21 cellular contexts compared by ENCODE assay signal in the genomic region with DNA sequence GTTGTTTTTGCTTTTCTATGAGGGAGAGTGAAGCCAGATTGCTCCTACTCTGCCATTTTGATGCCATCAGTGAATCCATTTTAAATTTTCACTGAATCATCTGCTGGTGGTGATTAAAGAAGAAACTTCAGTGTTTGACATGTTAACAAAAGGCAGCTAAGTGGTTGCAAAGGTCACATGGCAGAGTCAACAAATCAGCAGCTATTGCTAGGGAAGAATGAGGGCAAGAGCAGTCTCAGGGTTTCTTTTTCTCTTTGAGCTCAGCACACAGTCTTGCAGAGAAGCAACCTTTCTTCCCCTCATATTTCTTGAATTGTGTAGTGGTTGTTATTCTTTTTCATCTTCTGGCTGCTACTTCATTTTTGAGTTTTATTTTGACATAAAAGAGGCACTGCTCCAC.
A peak's percentile ranks its signal among the peaks of the same experiment; 100 is the strongest.
DNase-seq lines count a peak whose midpoint lies in the region; ATAC-seq and TF ChIP-seq lines count a peak whose summit lies in the region.
"Had no signal": no experiment of that assay in that cellular context is flagged by ENCODE, and none has a peak within 500 bp of the region (broad histone marks: within the 10 kb centered on the region; RNA-seq: fewer than 3 reads in every experiment).

No MANE protein-coding gene starts in this region.

- H3K23ac ChIP-seq in mesenchymal stem cell (ENCODE audit: low read length in 2 of 2): no peak overlapping the region

- H3K4me3 ChIP-seq in mesenchymal stem cell (ENCODE audit: insufficient read depth in 1 of 2, low read depth in 1 of 2, low read length in 2 of 2) (no peak overlapping the region), sigmoid colon (no peak overlapping the region)
- no peak overlapping the region for H3K4me3 ChIP-seq in CD8-positive, alpha-beta memory T cell (ENCODE audit: low read length)
- H3K4me3 ChIP-seq: cardiac muscle cell, tibial nerve had no signal

- H3K4me2 ChIP-seq in mesenchymal stem cell (ENCODE audit: low read length, poor library complexity, severe bottlenecking): no peak overlapping the region

- H3K4me1 ChIP-seq in mesenchymal stem cell (ENCODE audit: control insufficient read depth, insufficient read depth, low read depth, low read length) (no peaks in the 10 kb centered on the region), sigmoid colon (peaks cover 0 to 25% (median 21%) of the 10 kb centered on the region in 4 donors)
- no peaks in the 10 kb centered on the region for H3K4me1 ChIP-seq in CD8-positive, alpha-beta memory T cell (ENCODE audit: insufficient read depth, low read length)
- H3K4me1 ChIP-seq: parathyroid adenoma, tibial nerve had no signal

- H3K27me3 Mint-ChIP-seq in CD8-positive, alpha-beta memory T cell: no peaks in the 10 kb centered on the region
- H3K27me3 Mint-ChIP-seq in activated T-cell treated with anti-CD3 and anti-CD28 coated beads, Interleukin-2, amount 50 U/mL, for 24 hours: no peaks in the 10 kb centered on the region
- H3K27me3 Mint-ChIP-seq: activated CD4-positive, alpha-beta T cell treated with anti-CD3 and anti-CD28 coated beads, Interleukin-2, amount 10 ng/mL, durations not matched to agents 7 days and 5 days; CD4-positive, CD25-positive, alpha-beta regulatory T cell; dendritic cell treated with granulocyte-macrophage colony-stimulating factor and Interleukin-4, amounts not matched to agents 40 ng/mL and 50 ng/mL, for 4 days had no signal

- no peak overlapping the region for H3K27ac Mint-ChIP-seq in CD8-positive, alpha-beta memory T cell
- no peak overlapping the region for H3K27ac Mint-ChIP-seq in activated T-cell treated with anti-CD3 and anti-CD28 coated beads, Interleukin-2, amount 50 U/mL, for 24 hours
- H3K27ac Mint-ChIP-seq: activated CD4-positive, alpha-beta T cell treated with anti-CD3 and anti-CD28 coated beads, Interleukin-2, amount 10 ng/mL, durations not matched to agents 7 days and 5 days; activated naive CD4-positive, alpha-beta T cell treated with anti-CD3 and anti-CD28 coated beads, Interleukin-2, amount 50 U/mL, for 24 hours; CD4-positive, CD25-positive, alpha-beta regulatory T cell; dendritic cell treated with granulocyte-macrophage colony-stimulating factor and Interleukin-4, amounts not matched to agents 40 ng/mL and 50 ng/mL, for 4 days had no signal

- no peak overlapping the region for H4K91ac ChIP-seq in mesenchymal stem cell (ENCODE audit: low read length)

- peaks cover 7 to 48% (median 23%) of the 10 kb centered on the region in 5 donors for H3K9me3 Mint-ChIP-seq in CD8-positive, alpha-beta memory T cell
- H3K9me3 Mint-ChIP-seq in activated T-cell treated with anti-CD3 and anti-CD28 coated beads, Interleukin-2, amount 50 U/mL, for 24 hours: peaks cover 36% of the 10 kb centered on the region

- H3K4ac ChIP-seq in mesenchymal stem cell (ENCODE audit: low read depth in 1 of 2, low read length in 2 of 2): no peak overlapping the region

- H2BK15ac ChIP-seq in mesenchymal stem cell (ENCODE audit: low read depth, poor library complexity, severe bottlenecking): no peak overlapping the region

- H3K27me3 ChIP-seq in mesenchymal stem cell (ENCODE audit: control insufficient read depth in 1 of 2, insufficient read depth in 1 of 2, low read length in 2 of 2): peaks cover 0 to 12% of the 10 kb centered on the region in 2 experiments
- no peaks in the 10 kb centered on the region for H3K27me3 ChIP-seq in sigmoid colon
- H3K27me3 ChIP-seq in CD8-positive, alpha-beta memory T cell (ENCODE audit: insufficient read depth, low read length, poor library complexity, severe bottlenecking): no peaks in the 10 kb centered on the region
- H3K27me3 ChIP-seq: cardiac muscle cell, tibial nerve had no signal

- CTCF ChIA-PET in CD8-positive, alpha-beta memory T cell (lab: Charles Lee): no interaction called here

- no peaks in the 10 kb centered on the region for H3K4me1 Mint-ChIP-seq in CD8-positive, alpha-beta memory T cell
- no peaks in the 10 kb centered on the region for H3K4me1 Mint-ChIP-seq in activated T-cell treated with anti-CD3 and anti-CD28 coated beads, Interleukin-2, amount 50 U/mL, for 24 hours (ENCODE audit: low read depth)
- H3K4me1 Mint-ChIP-seq: activated naive CD4-positive, alpha-beta T cell treated with anti-CD3 and anti-CD28 coated beads, Interleukin-2, amount 50 U/mL, for 24 hours; CD4-positive, CD25-positive, alpha-beta regulatory T cell had no signal

- H3K36me3 ChIP-seq in mesenchymal stem cell (ENCODE audit: control insufficient read depth in 1 of 2, insufficient read depth in 2 of 2, low read depth in 1 of 2, low read length in 2 of 2) (no peaks in the 10 kb centered on the region), sigmoid colon (no peaks in the 10 kb centered on the region)
- H3K36me3 ChIP-seq in CD8-positive, alpha-beta memory T cell (ENCODE audit: insufficient read depth, low read length): no peaks in the 10 kb centered on the region
- H3K36me3 ChIP-seq: cardiac muscle cell, tibial nerve, WERI-Rb-1 had no signal

- intact Hi-C loops in sigmoid colon (cut with DNase I): loop anchor here (10.0 kb wide), 1 partner anchor 305 kb away; a partner anchor contains a TSS

- no peak overlapping the region for H3K18ac ChIP-seq in mesenchymal stem cell (ENCODE audit: low read depth in 1 of 2, low read length in 2 of 2)

- no peak for TF ChIP-seq CTCF in sigmoid colon (IDR thresholded peaks at IDR 0.05)

- H3K9ac ChIP-seq in mesenchymal stem cell (ENCODE audit: low read length): no peak overlapping the region
- H3K9ac ChIP-seq: parathyroid adenoma had no signal

- H2AK5ac ChIP-seq in mesenchymal stem cell (ENCODE audit: low read length, severe bottlenecking): no peak overlapping the region

- TF ChIP-seq POLR2A in sigmoid colon (IDR thresholded peaks at IDR 0.05): no peak

- H3K9me3 ChIP-seq in mesenchymal stem cell (ENCODE audit: control insufficient read depth, low read length): peaks cover 16% of the 10 kb centered on the region
- H3K9me3 ChIP-seq in sigmoid colon: no peaks in the 10 kb centered on the region
- no peaks in the 10 kb centered on the region for H3K9me3 ChIP-seq in CD8-positive, alpha-beta memory T cell (ENCODE audit: low read length)

- H3K36me3 Mint-ChIP-seq in CD8-positive, alpha-beta memory T cell: no peaks in the 10 kb centered on the region
- no peaks in the 10 kb centered on the region for H3K36me3 Mint-ChIP-seq in activated T-cell treated with anti-CD3 and anti-CD28 coated beads, Interleukin-2, amount 50 U/mL, for 24 hours (ENCODE audit: low read depth)
- H3K36me3 Mint-ChIP-seq: activated naive CD4-positive, alpha-beta T cell treated with anti-CD3 and anti-CD28 coated beads, Interleukin-2, amount 50 U/mL, for 24 hours; CD4-positive, CD25-positive, alpha-beta regulatory T cell had no signal

- H4K8ac ChIP-seq in mesenchymal stem cell (ENCODE audit: low read length): no peak overlapping the region

- DNase-seq in amniotic epithelial cell (ENCODE audit: low read depth) (peak; percentile 15), mesenchymal stem cell (peak; percentile 43), sigmoid colon (no peak)
- DNase-seq in CD8-positive, alpha-beta memory T cell: no peak
- no peak for DNase-seq in activated T-cell treated with anti-CD3 and anti-CD28 coated beads, Interleukin-2, amount 50 U/mL, for 24 hours
- DNase-seq: activated CD4-positive, alpha-beta T cell treated with anti-CD3 and anti-CD28 coated beads, Interleukin-2, amount 10 ng/mL, durations not matched to agents 7 days and 5 days; anterior cingulate cortex; CD4-positive, CD25-positive, alpha-beta regulatory T cell; NCI-H2029 treated with DMSO at 0.1 percent for 48 hours; NCI-H2227 treated with DMSO at 0.1 percent for 48 hours; RPMI8226; WERI-Rb-1 had no signal

- POLR2A ChIA-PET in CD8-positive, alpha-beta memory T cell (lab: Charles Lee): no interaction called here

- ATAC-seq in HG02938 (IDR thresholded peaks at IDR 0.05; ENCODE audit: unreplicated experiment) (peak; percentile 64), HG02970 (IDR thresholded peaks at IDR 0.05; ENCODE audit: low FRiP score, unreplicated experiment) (no peak), GM19023 (IDR thresholded peaks at IDR 0.05; ENCODE audit: unreplicated experiment) (no peak)
- ATAC-seq: sciatic nerve had no signal

- H3K79me1 ChIP-seq in mesenchymal stem cell (replicated peaks; ENCODE audit: low read length, poor library complexity, severe bottlenecking): no peaks in the 10 kb centered on the region

- peak overlapping the region; percentile 49 for H2AFZ ChIP-seq in mesenchymal stem cell (ENCODE audit: low read depth, low read length)
- H2AFZ ChIP-seq: parathyroid adenoma had no signal

- H3K27ac ChIP-seq in mesenchymal stem cell (ENCODE audit: low read length, poor library complexity, severe bottlenecking): no peak overlapping the region
- peak overlapping the region in 3 of 4 donors; percentile 47 to 57 (median 52) for H3K27ac ChIP-seq in sigmoid colon
- H3K27ac ChIP-seq in CD8-positive, alpha-beta memory T cell (ENCODE audit: low read depth, low read length): no peak overlapping the region
- H3K27ac ChIP-seq: cardiac muscle cell, parathyroid adenoma, tibial nerve, WERI-Rb-1 had no signal

- no peak overlapping the region for H2BK120ac ChIP-seq in mesenchymal stem cell (ENCODE audit: low read depth, low read length)

- no peak overlapping the region for H3K4me3 Mint-ChIP-seq in CD8-positive, alpha-beta memory T cell
- no peak overlapping the region for H3K4me3 Mint-ChIP-seq in activated T-cell treated with anti-CD3 and anti-CD28 coated beads, Interleukin-2, amount 50 U/mL, for 24 hours
- H3K4me3 Mint-ChIP-seq: activated CD4-positive, alpha-beta T cell treated with anti-CD3 and anti-CD28 coated beads, Interleukin-2, amount 10 ng/mL, durations not matched to agents 7 days and 5 days; activated naive CD4-positive, alpha-beta T cell treated with anti-CD3 and anti-CD28 coated beads, Interleukin-2, amount 50 U/mL, for 24 hours; CD4-positive, CD25-positive, alpha-beta regulatory T cell; dendritic cell treated with granulocyte-macrophage colony-stimulating factor and Interleukin-4, amounts not matched to agents 40 ng/mL and 50 ng/mL, for 4 days had no signal

- no peak for TF ChIP-seq EP300 in sigmoid colon (IDR thresholded peaks at IDR 0.05)

- H2BK5ac ChIP-seq in mesenchymal stem cell (ENCODE audit: low read depth, low read length, poor library complexity, severe bottlenecking): no peak overlapping the region

- no peak overlapping the region for H3K14ac ChIP-seq in mesenchymal stem cell (ENCODE audit: low read length in 2 of 2)

- H2BK12ac ChIP-seq in mesenchymal stem cell (ENCODE audit: low read length in 2 of 2): no peak overlapping the region

Comparison
In these comparisons a context has a peak if more than half of its experiments do, and no peak if none do; other contexts are left out.
1. DNase-seq: peak in amniotic epithelial cell (single experiment) and mesenchymal stem cell (single experiment); none in sigmoid colon (single experiment), CD8-positive, alpha-beta memory T cell (0 of 5) and activated T-cell treated with anti-CD3 and anti-CD28 coated beads, Interleukin-2, amount 50 U/mL, for 24 hours (single experiment).
2. H3K27ac ChIP-seq: peak in sigmoid colon (3 of 4); none in mesenchymal stem cell (single experiment) and CD8-positive, alpha-beta memory T cell (single experiment).